8 cellular contexts compared by ENCODE assay signal in genomic region chr9:126491256-126491879, GRCh38.
DNase-seq lines count a peak whose midpoint lies in the region; ATAC-seq and TF ChIP-seq lines count a peak whose summit lies in the region.

No MANE protein-coding gene starts in this region.

- POLR2A ChIA-PET in T-cell (lab: Charles Lee) = interaction anchor here in 1 of 2 donors (0.7 kb wide), 2 partner anchors 18 to 315 kb away, joined by 3 read pairs; no protein-coding TSS in a partner anchor

- no peaks in the 10 kb centered on the region for H3K9me3 Mint-ChIP-seq in T-cell

- H3K27ac Mint-ChIP-seq in T-cell = no peak overlapping the region

- no peaks in the 10 kb centered on the region for H3K36me3 Mint-ChIP-seq in T-cell

- H3K27me3 Mint-ChIP-seq in T-cell = no peaks in the 10 kb centered on the region

- WGBS in liver = 42% methylated on average over 11 of the region's 11 CpGs

- H3K27ac ChIP-seq in cingulate gyrus (ENCODE audit: low read depth, low read length) (peak overlapping the region; percentile 67), liver (ENCODE audit: low read depth in 1 of 2, low read length in 2 of 2) (no peak overlapping the region)

- peak; percentile 93 to 94 for TF ChIP-seq RAD21 in liver (IDR thresholded peaks at IDR 0.05)

- H3K4me3 Mint-ChIP-seq in T-cell = peak overlapping the region in 1 of 3 donors; percentile 11

- H3K4me1 Mint-ChIP-seq in T-cell = peaks cover 6 to 14% (median 13%) of the 10 kb centered on the region in 3 donors

- no peak overlapping the region for H3K9ac ChIP-seq in liver (ENCODE audit: low read depth in 1 of 2, low read length in 2 of 2)

- ATAC-seq in T-cell (replicated peaks in 1 of 4) (peak; percentile 44 to 61 (median 51)), HG03469 (IDR thresholded peaks at IDR 0.05; ENCODE audit: unreplicated experiment) (no peak)

- peak; percentile 94 for TF ChIP-seq CTCF in liver (IDR thresholded peaks at IDR 0.05; ENCODE audit: low read depth, low read length, missing input control)

- no peaks in the 10 kb centered on the region for H3K9me3 ChIP-seq in liver (ENCODE audit: control insufficient read depth in 4 of 4, low read length in 3 of 4)

- H3K4me3 ChIP-seq in liver (ENCODE audit: low read depth in 1 of 3, low read length in 3 of 3) = no peak overlapping the region

- no peaks in the 10 kb centered on the region for H3K36me3 ChIP-seq in liver (ENCODE audit: control insufficient read depth in 4 of 4, insufficient read depth in 3 of 4, low read depth in 1 of 4, low read length in 3 of 4)

- CTCF ChIA-PET in T-cell (lab: Charles Lee) = interaction anchor here (0.6 to 2.2 kb wide), 23 partner anchors 10 to 265 kb away, joined by 3 to 21 read pairs (median 5); no protein-coding TSS in a partner anchor

- H3K4me1 ChIP-seq in liver (ENCODE audit: control insufficient read depth in 4 of 4, insufficient read depth in 4 of 4, low read length in 3 of 4) = no peaks in the 10 kb centered on the region

- DNase-seq in SIG-M5 treated with dmso at 0.1 percent for 504 hours (lab: John Stamatoyannopoulos, UW; ENCODE audit: unreplicated experiment) (peak; percentile 50), SIG-M5 (lab: John Stamatoyannopoulos, UW) (no peak), NCI-H1048 (lab: John Stamatoyannopoulos, UW) (peak; percentile 23), T-cell (peak in 24 of 34 experiments; percentile 27 to 74 (median 46))
- DNase-seq in stimulated activated CD8-positive, alpha-beta memory T cell treated with anti-CD3 and anti-CD28 coated beads, Interleukin-7, amount 100 ng/mL, for 4 hours (ENCODE audit: low read depth in 2 of 2) = peak; percentile 33 to 43

- H3K27me3 ChIP-seq in liver (ENCODE audit: control insufficient read depth in 4 of 4, insufficient read depth in 4 of 4, low read length in 3 of 4) = no peaks in the 10 kb centered on the region

TF ChIP-seq in liver, 16 proteins besides CTCF, POLR2A, EP300 and RAD21:
- no peak for TF ChIP-seq ATF3 (IDR thresholded peaks at IDR 0.05)
- TF ChIP-seq TAF1 (conservative IDR thresholded peaks at IDR 0.05) = no peak
- no peak for TF ChIP-seq ZBTB33 (IDR thresholded peaks at IDR 0.05)
- no peak for TF ChIP-seq HNF4G (IDR thresholded peaks at IDR 0.05)
